In the genomic region with DNA sequence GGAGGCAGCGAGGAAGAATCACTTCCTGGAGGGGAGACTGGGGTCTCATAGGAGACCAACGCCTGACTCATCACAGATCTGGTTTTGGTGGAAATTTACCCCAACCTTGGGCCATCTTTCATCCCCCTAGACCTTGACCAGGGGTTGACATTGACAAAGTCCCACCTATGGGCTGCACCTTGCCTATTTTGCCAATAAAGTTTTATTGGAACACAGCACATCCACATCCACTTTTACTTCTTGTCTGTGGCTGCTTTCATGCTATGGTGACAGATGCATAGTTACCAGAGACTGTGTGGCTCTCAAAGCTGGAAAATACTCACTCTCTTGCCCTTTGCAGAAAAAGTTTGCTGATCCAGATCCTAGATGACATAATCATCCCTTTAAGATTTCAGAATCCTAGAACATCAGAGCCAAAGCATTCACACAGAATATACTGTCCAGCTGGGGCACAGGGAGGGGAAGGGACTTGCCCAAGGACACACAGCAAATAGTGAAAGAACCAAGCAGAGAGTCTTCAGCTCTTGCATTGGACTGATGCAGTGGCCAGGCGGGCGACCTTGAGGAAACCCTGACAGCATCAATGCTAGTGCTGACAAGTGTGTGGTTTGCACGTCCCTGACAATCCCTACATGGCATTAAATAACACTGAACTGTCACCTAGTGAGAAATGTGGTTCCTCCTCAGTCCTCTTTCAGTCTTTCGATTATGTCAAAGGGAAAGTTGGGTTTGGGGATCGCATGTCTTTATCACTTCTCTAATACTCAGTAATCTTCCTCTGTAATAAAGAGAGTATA, we compare ENCODE assay signal across 28 cellular contexts. TPM values are rescaled to one million over a fixed set of nuclear protein-coding genes. Genes with fewer than 3 reads are reported as not detected.
"Had no signal": no experiment of that assay in that cellular context is flagged by ENCODE, and none has a peak within 500 bp of the region (broad histone marks: within the 10 kb centered on the region; RNA-seq: fewer than 3 reads in every experiment).

No MANE protein-coding gene starts in this region.

- H3K4me1 ChIP-seq: Peyer's patch, SJSA1 had no signal

- H3K27ac Mint-ChIP-seq: activated CD4-positive, alpha-beta T cell treated with anti-CD3 and anti-CD28 coated beads, Interleukin-2, amount 10 ng/mL, durations not matched to agents 7 days and 5 days; activated CD8-positive, alpha-beta T cell treated with anti-CD3 and anti-CD28 coated beads for 36 hours; activated naive CD4-positive, alpha-beta T cell treated with anti-CD3 and anti-CD28 coated beads, Interleukin-2, amount 50 U/mL, for 24 hours; activated T-cell treated with anti-CD3 and anti-CD28 coated beads, Interleukin-2, amount 50 U/mL, for 72 hours; T-helper 1 cell treated with Interleukin-12 subunit alpha and Interleukin-12 subunit beta and Interleukin-4 antibody, amounts not matched to agents 30 μg/mL and 1 μg/mL, for 36 hours; WTC11 had no signal

- H3K27me3 ChIP-seq: Peyer's patch had no signal

- H3K4me3 Mint-ChIP-seq: activated CD4-positive, alpha-beta T cell treated with anti-CD3 and anti-CD28 coated beads, Interleukin-2, amount 10 ng/mL, durations not matched to agents 7 days and 5 days; activated CD8-positive, alpha-beta T cell treated with anti-CD3 and anti-CD28 coated beads for 36 hours; activated naive CD4-positive, alpha-beta T cell treated with anti-CD3 and anti-CD28 coated beads, Interleukin-2, amount 50 U/mL, for 24 hours; activated T-cell treated with anti-CD3 and anti-CD28 coated beads, Interleukin-2, amount 50 U/mL, for 72 hours; T-helper 1 cell treated with Interleukin-12 subunit alpha and Interleukin-12 subunit beta and Interleukin-4 antibody, amounts not matched to agents 30 μg/mL and 1 μg/mL, for 36 hours; WTC11 had no signal

- H3K36me3 ChIP-seq: Peyer's patch, SJSA1 had no signal

- H3K4me1 Mint-ChIP-seq: activated CD4-positive, alpha-beta T cell treated with anti-CD3 and anti-CD28 coated beads, Interleukin-2, amount 10 ng/mL, durations not matched to agents 7 days and 5 days; activated naive CD4-positive, alpha-beta T cell treated with anti-CD3 and anti-CD28 coated beads, Interleukin-2, amount 50 U/mL, for 24 hours; WTC11 had no signal

- H3K9me3 Mint-ChIP-seq: activated CD4-positive, alpha-beta T cell treated with anti-CD3 and anti-CD28 coated beads, Interleukin-2, amount 10 ng/mL, durations not matched to agents 7 days and 5 days; activated CD8-positive, alpha-beta T cell treated with anti-CD3 and anti-CD28 coated beads for 36 hours; activated naive CD4-positive, alpha-beta T cell treated with anti-CD3 and anti-CD28 coated beads, Interleukin-2, amount 50 U/mL, for 24 hours; activated T-cell treated with anti-CD3 and anti-CD28 coated beads, Interleukin-2, amount 50 U/mL, for 72 hours; T-helper 1 cell treated with Interleukin-12 subunit alpha and Interleukin-12 subunit beta and Interleukin-4 antibody, amounts not matched to agents 30 μg/mL and 1 μg/mL, for 36 hours; WTC11 had no signal

- H3K9me3 ChIP-seq: Peyer's patch, SJSA1 had no signal

- H3K4me3 ChIP-seq: Peyer's patch, SJSA1 had no signal

- H3K27ac ChIP-seq: Peyer's patch, RWPE1, SJSA1 had no signal

- ATAC-seq: activated CD8-positive, alpha-beta T cell treated with anti-CD3 and anti-CD28 coated beads for 36 hours; SK-N-SH treated with all-trans-retinoic acid at 6 μM for 48 hours; WTC11 had no signal

- H3K36me3 Mint-ChIP-seq: activated naive CD4-positive, alpha-beta T cell treated with anti-CD3 and anti-CD28 coated beads, Interleukin-2, amount 50 U/mL, for 24 hours; WTC11 had no signal

- DNase-seq: activated CD4-positive, alpha-beta T cell treated with anti-CD3 and anti-CD28 coated beads, Interleukin-2, amount 10 ng/mL, durations not matched to agents 7 days and 5 days; activated CD4-positive, CD25-positive, alpha-beta regulatory T cell treated with anti-CD3 and anti-CD28 coated beads, Interleukin-2, amount 50 U/mL, for 72 hours; activated CD8-positive, alpha-beta memory T cell treated with anti-CD3 and anti-CD28 coated beads, Interleukin-2, amount 50 U/mL, for 4 hours; activated CD8-positive, alpha-beta T cell treated with anti-CD3 and anti-CD28 coated beads for 36 hours; activated effector memory CD4-positive, alpha-beta T cell treated with Interleukin-2 at 50 U/mL for 16 hours; activated naive CD4-positive, alpha-beta T cell; activated T-cell treated with anti-CD3 and anti-CD28 coated beads, Interleukin-2, amount 50 U/mL, for 72 hours; aorta; central memory CD4-positive, alpha-beta T cell; KG1; NCI-H1092; NCI-H1417; NCI-H1694; NCI-H2029; NCI-H2107; NCI-H2171 treated with DMSO at 0.1 percent for 48 hours; NCI-H226; NCI-H526; Peyer's patch; SHP77; SW 1271 had no signal

RNA-seq across cellular contexts. Expression of a gene that starts 41.2 kb away (rescaled TPM):
- total RNA-seq: M059J had no signal
